8 cellular contexts compared by ENCODE assay signal in the genomic region with DNA sequence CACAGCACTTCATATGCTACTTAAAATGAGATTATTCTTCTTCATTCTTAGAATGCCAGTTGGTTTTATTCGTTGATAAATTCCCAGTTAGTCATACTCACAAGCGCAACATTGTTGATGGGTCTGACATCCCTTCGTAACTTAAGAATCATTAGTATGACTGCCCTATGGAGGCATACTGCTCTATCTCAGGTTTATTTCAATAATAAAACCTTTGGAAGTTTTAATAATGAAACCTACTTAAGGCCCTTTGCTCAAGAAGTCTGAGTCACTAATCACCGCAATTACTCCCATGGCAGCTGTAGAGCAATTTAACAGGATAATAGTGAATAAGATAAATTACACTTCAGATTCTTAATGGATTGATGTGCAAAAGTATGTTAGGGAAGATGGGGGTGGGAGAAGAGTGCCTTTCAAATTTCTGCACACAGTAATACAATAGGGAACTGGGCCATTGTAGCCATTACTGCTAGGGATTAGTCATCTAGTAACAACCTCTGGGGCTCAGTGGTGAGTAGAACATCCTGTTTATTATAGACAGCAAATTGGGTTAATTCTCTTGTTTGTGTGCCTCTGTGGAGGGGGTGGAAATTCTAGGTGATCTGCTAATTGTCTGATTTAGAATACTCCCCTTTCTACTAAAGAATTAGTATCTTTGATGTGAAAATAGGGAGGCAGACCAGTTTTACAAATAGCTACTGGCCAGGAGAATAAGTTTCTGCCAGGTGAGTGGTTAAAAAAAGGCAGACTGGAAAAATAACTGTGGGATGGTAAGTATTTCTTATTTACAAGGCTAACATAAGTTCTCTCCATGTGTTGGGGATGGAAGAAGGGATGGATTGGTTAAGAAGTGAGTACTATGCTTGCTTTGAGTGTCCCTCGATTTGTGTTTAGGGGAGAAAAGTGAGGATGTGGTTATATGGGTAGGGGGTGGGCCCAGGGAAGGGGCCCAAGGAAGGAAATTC.
DNase-seq lines count a peak whose midpoint lies in the region; ATAC-seq and TF ChIP-seq lines count a peak whose summit lies in the region.

No MANE protein-coding gene starts in this region.

- H3K4me1 Mint-ChIP-seq in activated B cell treated with CpG ODN at 0.5 μM for 24 hours, result no peaks in the 10 kb centered on the region

- no peak overlapping the region for H3K27ac Mint-ChIP-seq in activated B cell treated with CpG ODN at 0.5 μM for 24 hours

- no peak overlapping the region for H3K4me3 ChIP-seq in BLaER1 treated with 17β-estradiol and CSF1 and Interleukin-3, amounts not matched to agents 10 nM and 100 nM
- no peak overlapping the region for H3K4me3 ChIP-seq in skeletal muscle satellite cell (ENCODE audit: low read length)

- peaks cover 0 to 15% (median 9%) of the 10 kb centered on the region in 10 experiments; a peak in 14 of 20 replicates for H3K4me1 ChIP-seq in BLaER1 treated with 17β-estradiol and CSF1 and Interleukin-3, amounts not matched to agents 10 nM and 100 nM
- H3K4me1 ChIP-seq in skeletal muscle satellite cell (ENCODE audit: control insufficient read depth, insufficient read depth, low read length), result peaks cover 12% of the 10 kb centered on the region

- peak; percentile 94 for ATAC-seq in GM19328 (IDR thresholded peaks at IDR 0.05; ENCODE audit: unreplicated experiment)
- ATAC-seq in HG03139 (IDR thresholded peaks at IDR 0.05; ENCODE audit: unreplicated experiment), result peak; percentile 98
- peak; percentile 75 for ATAC-seq in activated B cell treated with CpG ODN at 0.5 μM for 24 hours (ENCODE audit: low read depth)

- H3K9ac ChIP-seq in BLaER1 treated with 17β-estradiol and CSF1 and Interleukin-3, amounts not matched to agents 10 nM and 100 nM, result no peak overlapping the region
- no peak overlapping the region for H3K9ac ChIP-seq in skeletal muscle satellite cell (ENCODE audit: low read depth, low read length)

- no peak for TF ChIP-seq CTCF in activated B cell treated with CpG ODN at 0.5 μM for 24 hours (IDR thresholded peaks at IDR 0.05)

- H3K9me3 Mint-ChIP-seq in activated B cell treated with CpG ODN at 0.5 μM for 24 hours, result no peaks in the 10 kb centered on the region

- peak overlapping the region in 4 of 11 experiments; percentile 22 to 45 (median 31); a peak in 6 of 22 replicates for H3K27ac ChIP-seq in BLaER1 treated with 17β-estradiol and CSF1 and Interleukin-3, amounts not matched to agents 10 nM and 100 nM

- H3K27me3 Mint-ChIP-seq in activated B cell treated with CpG ODN at 0.5 μM for 24 hours, result no peaks in the 10 kb centered on the region

- no peaks in the 10 kb centered on the region for H4K20me1 ChIP-seq in BLaER1 treated with 17β-estradiol and CSF1 and Interleukin-3, amounts not matched to agents 10 nM and 100 nM

- H3K36me3 Mint-ChIP-seq in activated B cell treated with CpG ODN at 0.5 μM for 24 hours (ENCODE audit: low read depth), result no peaks in the 10 kb centered on the region

- in situ Hi-C loops in KBM-7 (cut with MboI; ENCODE audit: low pct_unique_long_range_greater_than_20kb, low sequenced_read_pairs), result no loop called here

- H3K27me3 ChIP-seq in BLaER1 treated with 17β-estradiol and CSF1 and Interleukin-3, amounts not matched to agents 10 nM and 100 nM, result no peaks in the 10 kb centered on the region
- H3K27me3 ChIP-seq in skeletal muscle satellite cell (ENCODE audit: control insufficient read depth, insufficient read depth, low read length), result peaks cover 3% of the 10 kb centered on the region

- CTCF ChIA-PET in activated B cell treated with CpG ODN at 0.5 μM for 24 hours (lab: Charles Lee), result no interaction called here

- intact Hi-C loops in activated B cell treated with CpG ODN at 0.5 μM for 24 hours (cut with micrococcal nuclease) (no loop called here), posterior vena cava (cut with DNase I) (no loop called here)

- POLR2A ChIA-PET in activated B cell treated with CpG ODN at 0.5 μM for 24 hours (lab: Charles Lee), result no interaction called here

- DNase-seq in activated B cell treated with CpG ODN at 0.5 μM for 24 hours (no peak), KBM-7 (no peak), posterior vena cava (ENCODE audit: low spot score) (no peak), HuH-7.5 (ENCODE audit: low spot score) (no peak)

- H3K9me3 ChIP-seq in BLaER1 treated with 17β-estradiol and CSF1 and Interleukin-3, amounts not matched to agents 10 nM and 100 nM (replicated peaks in 1 of 11), result no peaks in the 10 kb centered on the region
- no peaks in the 10 kb centered on the region for H3K9me3 ChIP-seq in skeletal muscle satellite cell (replicated peaks; ENCODE audit: low read length)

- no peaks in the 10 kb centered on the region for H3K36me3 ChIP-seq in BLaER1 treated with 17β-estradiol and CSF1 and Interleukin-3, amounts not matched to agents 10 nM and 100 nM
- H3K36me3 ChIP-seq in skeletal muscle satellite cell (ENCODE audit: insufficient read depth, low read length), result no peaks in the 10 kb centered on the region

- H3K4me2 ChIP-seq in BLaER1 treated with 17β-estradiol and CSF1 and Interleukin-3, amounts not matched to agents 10 nM and 100 nM, result peak overlapping the region in 8 of 11 experiments; percentile 22 to 53 (median 36); a peak in 11 of 22 replicates
- H3K4me2 ChIP-seq in skeletal muscle satellite cell (ENCODE audit: low read length), result peak overlapping the region; percentile 26

- no peak overlapping the region for H3K4me3 Mint-ChIP-seq in activated B cell treated with CpG ODN at 0.5 μM for 24 hours
